In genomic region chr1:169871988-169872387, GRCh38 we compare ENCODE assay signal across 6 cellular contexts. TPM values are rescaled to one million over a fixed set of nuclear protein-coding genes. Genes with fewer than 3 reads are reported as not detected.
DNase-seq lines count a peak whose midpoint lies in the region; ATAC-seq, FAIRE-seq and TF ChIP-seq lines count a peak whose summit lies in the region.
"Not testable (repeated sequence)": the region's sequence is repeated elsewhere in the genome, so short reads cannot be mapped to it uniquely, and the experiment has no call there.

No MANE protein-coding gene starts in this region.

- TF ChIP-seq RAD21 in A549 (conservative IDR thresholded peaks at IDR 0.05 in 1 of 2, IDR thresholded peaks at IDR 0.05 in 1 of 2); K562 (CRISPR knock-in tag; conservative IDR thresholded peaks at IDR 0.05 in 1 of 2, IDR thresholded peaks at IDR 0.05 in 1 of 2): not testable (repeated sequence)

- FAIRE-seq in A549 (lab: Jason Lieb, UNC); K562 (lab: Jason Lieb, UNC): not testable (repeated sequence)

- not testable (repeated sequence) for TF ChIP-seq CTCF in A549 (IDR thresholded peaks at IDR 0.05); HEK293 (tag by site-specific recombination; IDR thresholded peaks at IDR 0.05); K562 (IDR thresholded peaks at IDR 0.05 in 2 of 3, conservative IDR thresholded peaks at IDR 0.05 in 1 of 3; ENCODE audit: insufficient read depth in 2 of 3, low read depth in 1 of 3, low read length in 3 of 3); endothelial cell (IDR thresholded peaks at IDR 0.05; ENCODE audit: unreplicated experiment)

- not testable (repeated sequence) for ATAC-seq in A549; activated T-helper 17 cell treated with anti-CD3 and anti-CD28 coated beads, Interleukin-2, amount 50 U/mL, for 72 hours (replicated peaks); K562; stimulated activated naive B cell treated with anti-CD40 and anti-IgM and Interleukin-4, amounts not matched to agents 10 μg/mL and 1 μg/mL and 100 μg/mL, for 72 hours (replicated peaks)

- POLR2A ChIA-PET in A549 (lab: Yijun Ruan, JAX); HEK293 (lab: Yijun Ruan, JAX); K562 (lab: Yijun Ruan, JAX): not testable (repeated sequence)

- not testable (repeated sequence) for H3K9ac ChIP-seq in K562 (ENCODE audit: insufficient read depth in 1 of 2, low read depth in 2 of 2, low read length in 2 of 2)

- not testable (repeated sequence) for H3K27me3 Mint-ChIP-seq in activated T-helper 17 cell treated with anti-CD3 and anti-CD28 coated beads, Interleukin-2, amount 50 U/mL, for 72 hours; endothelial cell (ENCODE audit: unreplicated experiment); stimulated activated naive B cell treated with anti-CD40 and anti-IgM and Interleukin-4, amounts not matched to agents 10 μg/mL and 1 μg/mL and 100 μg/mL, for 72 hours

- not testable (repeated sequence) for H3K4me1 ChIP-seq in A549; HEK293 (ENCODE audit: control insufficient read depth, insufficient read depth, low read length); K562 (replicated peaks in 1 of 2; ENCODE audit: control insufficient read depth in 2 of 2, insufficient read depth in 2 of 2, low read length in 2 of 2)

- not testable (repeated sequence) for H4K20me1 ChIP-seq in K562 (replicated peaks; ENCODE audit: control insufficient read depth, insufficient read depth, low read length)

- not testable (repeated sequence) for H3K9me3 Mint-ChIP-seq in activated T-helper 17 cell treated with anti-CD3 and anti-CD28 coated beads, Interleukin-2, amount 50 U/mL, for 72 hours; endothelial cell (ENCODE audit: unreplicated experiment); stimulated activated naive B cell treated with anti-CD40 and anti-IgM and Interleukin-4, amounts not matched to agents 10 μg/mL and 1 μg/mL and 100 μg/mL, for 72 hours

- H3K4me1 Mint-ChIP-seq in activated T-helper 17 cell treated with anti-CD3 and anti-CD28 coated beads, Interleukin-2, amount 50 U/mL, for 72 hours: peaks cover 13% of the 10 kb centered on the region
- H3K4me1 Mint-ChIP-seq in endothelial cell (ENCODE audit: unreplicated experiment): not testable (repeated sequence)
- peaks cover 16 to 33% of the 10 kb centered on the region in 2 donors for H3K4me1 Mint-ChIP-seq in stimulated activated naive B cell treated with anti-CD40 and anti-IgM and Interleukin-4, amounts not matched to agents 10 μg/mL and 1 μg/mL and 100 μg/mL, for 72 hours

- not testable (repeated sequence) for H3K79me2 ChIP-seq in K562 (ENCODE audit: control insufficient read depth, insufficient read depth, low read length)

- DNase-seq in A549 (ENCODE audit: low read depth in 1 of 2, low spot score in 1 of 2); K562 (ENCODE audit: extremely low read depth in 1 of 4, low spot score in 3 of 4); endothelial cell (ENCODE audit: low spot score); stimulated activated naive B cell treated with anti-CD40 and anti-IgM and Interleukin-4, amounts not matched to agents 10 μg/mL and 1 μg/mL and 100 μg/mL, for 72 hours: not testable (repeated sequence)

- not testable (repeated sequence) for H3K4me3 ChIP-seq in A549; HEK293 (ENCODE audit: low read depth, low read length); K562

- not testable (repeated sequence) for BruUV-seq in K562 (replicated peaks; lab: Mats Ljungman, UMichigan)

- TF ChIP-seq EP300 in A549 (IDR thresholded peaks at IDR 0.05); K562 (IDR thresholded peaks at IDR 0.05; ENCODE audit: low read length): not testable (repeated sequence)

- CTCF ChIA-PET in A549 (lab: Yijun Ruan, JAX); HEK293 (lab: Yijun Ruan, JAX); K562 (lab: Yijun Ruan, JAX; ENCODE audit: low intra/inter-chr PET ratio): not testable (repeated sequence)

- not testable (repeated sequence) for TF ChIP-seq POLR2A in A549 (IDR thresholded peaks at IDR 0.05; ENCODE audit: low read length); K562 (conservative IDR thresholded peaks at IDR 0.05)

- H3K27ac ChIP-seq in A549; HEK293 (ENCODE audit: extremely low read depth, low read depth, low read length); K562 (ENCODE audit: extremely low read depth, low read depth, low read length): not testable (repeated sequence)

- in situ Hi-C loops in K562 (cut with MboI): not testable (repeated sequence)

- not testable (repeated sequence) for H2AFZ ChIP-seq in K562 (ENCODE audit: low read depth, low read length)

- H3K9me3 ChIP-seq in A549; HEK293 (ENCODE audit: control insufficient read depth, insufficient read depth, low read depth, low read length); K562 (replicated peaks; ENCODE audit: control insufficient read depth, insufficient read depth, low read depth, low read length): not testable (repeated sequence)

- not testable (repeated sequence) for H3K4me2 ChIP-seq in A549; K562 (ENCODE audit: insufficient read depth, low read length)

- not testable (repeated sequence) for H3K27me3 ChIP-seq in K562 (ENCODE audit: control insufficient read depth in 2 of 2, insufficient read depth in 2 of 2, low read length in 2 of 2)

- not testable (repeated sequence) for H3K9me1 ChIP-seq in K562 (ENCODE audit: control insufficient read depth, insufficient read depth, low read length)

- WGBS in A549 (ENCODE audit: missing lambda C conversion rate): 88% methylated on average over 3 of the region's 3 CpGs
- 90% methylated on average over 3 of the region's 3 CpGs for WGBS in K562 (ENCODE audit: insufficient coverage, low coverage, missing lambda C conversion rate)

- intact Hi-C loops in K562 (cut with micrococcal nuclease): not testable (repeated sequence)

- H3K36me3 ChIP-seq in HEK293 (ENCODE audit: control insufficient read depth in 2 of 2, insufficient read depth in 1 of 2, low read length in 2 of 2) (peaks cover 16 to 95% of the 10 kb centered on the region in 2 experiments), K562 (ENCODE audit: control insufficient read depth, insufficient read depth, low read length) (peaks cover 81% of the 10 kb centered on the region)

- H3K36me3 Mint-ChIP-seq in activated T-helper 17 cell treated with anti-CD3 and anti-CD28 coated beads, Interleukin-2, amount 50 U/mL, for 72 hours (ENCODE audit: low read depth): peaks cover 100% of the 10 kb centered on the region
- peaks cover 64% of the 10 kb centered on the region for H3K36me3 Mint-ChIP-seq in endothelial cell (ENCODE audit: low read depth, unreplicated experiment)
- H3K36me3 Mint-ChIP-seq in stimulated activated naive B cell treated with anti-CD40 and anti-IgM and Interleukin-4, amounts not matched to agents 10 μg/mL and 1 μg/mL and 100 μg/mL, for 72 hours: peaks cover 55 to 74% of the 10 kb centered on the region in 2 donors

- peak overlapping the region; percentile 1 for H3K27ac Mint-ChIP-seq in activated T-helper 17 cell treated with anti-CD3 and anti-CD28 coated beads, Interleukin-2, amount 50 U/mL, for 72 hours
- H3K27ac Mint-ChIP-seq in endothelial cell (ENCODE audit: unreplicated experiment): not testable (repeated sequence)
- H3K27ac Mint-ChIP-seq in stimulated activated naive B cell treated with anti-CD40 and anti-IgM and Interleukin-4, amounts not matched to agents 10 μg/mL and 1 μg/mL and 100 μg/mL, for 72 hours: peak overlapping the region; percentile 56

- not testable (repeated sequence) for H3K4me3 Mint-ChIP-seq in activated T-helper 17 cell treated with anti-CD3 and anti-CD28 coated beads, Interleukin-2, amount 50 U/mL, for 72 hours; stimulated activated naive B cell treated with anti-CD40 and anti-IgM and Interleukin-4, amounts not matched to agents 10 μg/mL and 1 μg/mL and 100 μg/mL, for 72 hours
- peak overlapping the region; percentile 78 for H3K4me3 Mint-ChIP-seq in endothelial cell (ENCODE audit: unreplicated experiment)

RNA-seq across cellular contexts. Expression of gene SCYL3, which starts 21.7 kb away (rescaled TPM):
- polyA plus RNA-seq in A549 (2011; rRNA removed): 7.3 and 8.1 TPM in 2 replicates
- 1.9 TPM in 2 replicates for polyA plus RNA-seq in A549 (2012; cell fraction: cytosol; rRNA removed)
- polyA plus RNA-seq in A549 (2012; cell fraction: nucleus; rRNA removed): 1.7 and 1.9 TPM in 2 replicates
- 2.6 to 3.5 TPM (median 3.2 TPM) in 3 replicates for polyA plus RNA-seq in A549 (2017; fragmentation: RNase III; extraction: RNeasy Plus Mini Kit Qiagen cat#74134 plus additional on column Dnase treatment)
- 8.5 and 9.3 TPM in 2 replicates for polyA minus RNA-seq in A549 (2011; rRNA and poly(A)+ RNA removed)
- 10 to 100 TPM; 15.0 to 16.4 TPM for total RNA-seq in activated T-helper 17 cell treated with anti-CD3 and anti-CD28 coated beads, Interleukin-2, amount 50 U/mL, for 72 hours
- total RNA-seq in K562 (2011; cell fraction: chromatin; rRNA removed; ENCODE audit: low replicate concordance): 12.3 and 14.4 TPM in 2 replicates
- total RNA-seq in K562 (2011; cell fraction: nucleolus; rRNA removed): 6.8 and 10.0 TPM in 2 replicates
- 7.6 and 9.6 TPM in 2 replicates for total RNA-seq in K562 (2011; cell fraction: nucleoplasm; rRNA removed)
- 4.4 and 5.5 TPM in 2 replicates for total RNA-seq in K562 (2014; rRNA removed)
- 8.2 and 8.7 TPM in 2 replicates for total RNA-seq in K562 (2014; rRNA removed; fragmentation: Illumina TruSeq; extraction: Trizol)
- total RNA-seq in K562 (2015; rRNA removed; fragmentation: Illumina TruSeq; extraction: Trizol): 6.6 and 7.9 TPM in 2 replicates
- total RNA-seq in K562 (2021): 7.4 and 7.5 TPM in 2 replicates
- 9.6 and 11.4 TPM in 2 replicates for polyA plus RNA-seq in K562 (2011; rRNA removed)
- 3.4 and 5.7 TPM in 2 replicates for polyA plus RNA-seq in K562 (2011; cell fraction: cytosol; rRNA removed)
- polyA plus RNA-seq in K562 (2011; cell fraction: nucleus; rRNA removed): 13.9 and 14.4 TPM in 2 replicates
- polyA plus RNA-seq in K562 (2012): 4.3 and 4.9 TPM in 2 replicates
- 6.4 and 6.8 TPM in 2 replicates for polyA plus RNA-seq in K562 (2014; fragmentation: Illumina TruSeq; extraction: Trizol)
- 1 to 10 TPM; 3.6 to 5.7 TPM for polyA plus RNA-seq in K562 (2014; fragmentation: Nextera tagmentation; extraction: Ambion mirVana)
- polyA plus RNA-seq in K562 (2014; rRNA removed): 4.4 and 7.1 TPM in 2 replicates
- polyA minus RNA-seq in K562 (2011; rRNA and poly(A)+ RNA removed): 18.6 and 21.9 TPM in 2 replicates
- polyA minus RNA-seq in K562 (2011; cell fraction: cytosol; rRNA and poly(A)+ RNA removed): 3.1 and 4.6 TPM in 2 replicates
- polyA minus RNA-seq in K562 (2011; cell fraction: nucleus; rRNA and poly(A)+ RNA removed): 15.6 and 19.8 TPM in 2 replicates
- total RNA-seq in endothelial cell (ENCODE audit: unreplicated experiment): 19.2 TPM
